Comparison of ENCODE assay signal across 8 cellular contexts in the genomic region with DNA sequence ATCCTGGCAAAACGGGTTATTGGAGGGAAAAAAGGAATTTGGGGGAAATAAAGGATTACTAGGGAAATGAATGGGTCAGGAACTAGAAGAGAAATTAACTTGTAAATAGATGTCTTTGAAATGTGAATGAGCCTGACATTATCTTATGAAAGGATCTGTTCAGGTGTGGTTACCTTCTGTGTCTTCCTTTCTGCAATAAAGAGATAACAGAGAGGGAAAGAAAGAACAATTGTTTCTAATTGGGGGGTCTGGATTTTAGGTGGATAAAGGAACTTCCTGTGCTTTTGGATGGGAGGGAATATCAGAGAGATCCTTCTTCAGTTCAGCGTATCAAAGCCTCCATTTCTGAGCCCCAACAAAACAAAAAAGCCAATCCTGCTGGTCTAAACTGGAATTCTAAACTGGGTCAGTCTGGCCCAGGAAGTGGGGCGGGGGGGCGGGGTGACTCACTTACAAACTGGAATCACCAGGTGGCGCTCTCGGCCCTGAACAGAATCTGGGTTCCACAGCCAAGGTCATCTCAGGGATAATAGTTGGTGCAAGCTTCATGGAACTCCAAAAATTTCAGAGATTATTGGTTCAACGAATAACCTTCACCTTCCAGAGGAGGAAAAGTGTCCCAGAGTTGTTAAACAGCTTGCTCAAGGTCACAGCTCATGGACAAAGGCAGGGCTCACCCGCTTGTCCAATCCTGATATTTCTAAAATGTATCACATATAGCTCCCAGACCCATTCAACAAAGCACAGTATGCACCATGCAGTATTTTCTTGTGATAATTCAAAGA. TPM values are rescaled to one million over a fixed set of nuclear protein-coding genes. Genes with fewer than 3 reads are reported as not detected.
A peak's percentile ranks its signal among the peaks of the same experiment; 100 is the strongest.
DNase-seq lines count a peak whose midpoint lies in the region; ATAC-seq, FAIRE-seq and TF ChIP-seq lines count a peak whose summit lies in the region.

No MANE protein-coding gene starts in this region.

- H3K79me1 ChIP-seq in mesendoderm (ENCODE audit: low read length): no peaks in the 10 kb centered on the region

- dilution Hi-C loops in endothelial cell of umbilical vein (cut with MboI; ENCODE audit: extremely low pct_ligation_motif_present, low sequenced_read_pairs): no loop called here

- no peak overlapping the region for H2BK15ac ChIP-seq in mesendoderm (replicated peaks; ENCODE audit: low read depth)

- H3K79me2 ChIP-seq in endothelial cell of umbilical vein (ENCODE audit: control insufficient read depth, insufficient read depth, low read length): no peaks in the 10 kb centered on the region
- H3K79me2 ChIP-seq in mesendoderm (ENCODE audit: control insufficient read depth, insufficient read depth, low read length): no peaks in the 10 kb centered on the region

- H3K4me3 ChIP-seq in endothelial cell of umbilical vein (replicated peaks in 1 of 3; ENCODE audit: insufficient read depth in 1 of 3, low read depth in 1 of 3, low read length in 3 of 3) (no peak overlapping the region), mesendoderm (ENCODE audit: low read length) (no peak overlapping the region)

- H2BK120ac ChIP-seq in mesendoderm (ENCODE audit: low read depth, low read length): no peak overlapping the region

- peak; percentile 88 for FAIRE-seq in endothelial cell of umbilical vein (lab: Jason Lieb, UNC)

- no peak overlapping the region for H3K4ac ChIP-seq in mesendoderm (ENCODE audit: low read depth, low read length)

- no peak overlapping the region for H3K4me2 ChIP-seq in endothelial cell of umbilical vein (ENCODE audit: insufficient read depth, low read length)
- no peak overlapping the region for H3K4me2 ChIP-seq in mesendoderm (ENCODE audit: low read length)

- H3K36me3 ChIP-seq in endothelial cell of umbilical vein (ENCODE audit: control insufficient read depth in 2 of 2, extremely low read depth in 1 of 2, insufficient read depth in 2 of 2, low read length in 2 of 2) (no peaks in the 10 kb centered on the region), mesendoderm (ENCODE audit: control insufficient read depth, insufficient read depth, low read length) (no peaks in the 10 kb centered on the region)

- peak overlapping the region; percentile 45 for H3K18ac ChIP-seq in mesendoderm (ENCODE audit: low read length)

- TF ChIP-seq CTCF in GM12874 (IDR thresholded peaks at IDR 0.05; ENCODE audit: insufficient read depth, low read depth, low read length) (peak; percentile 64), endothelial cell of umbilical vein (IDR thresholded peaks at IDR 0.05; ENCODE audit: extremely low read depth in 1 of 2, insufficient read depth in 1 of 2, low read depth in 1 of 2, low read length in 2 of 2) (peak; percentile 22 to 67)

- no peak overlapping the region for H3K23ac ChIP-seq in mesendoderm (ENCODE audit: low read length)

- H3K9ac ChIP-seq in endothelial cell of umbilical vein (replicated peaks; ENCODE audit: extremely low read depth, insufficient read depth, low read length): peak overlapping the region; percentile 69
- peak overlapping the region; percentile 8 for H3K9ac ChIP-seq in mesendoderm (ENCODE audit: low read length)

- no peaks in the 10 kb centered on the region for H3K9me3 ChIP-seq in endothelial cell of umbilical vein (replicated peaks; ENCODE audit: control insufficient read depth, insufficient read depth, low read length)

- peak overlapping the region; percentile 35 for H2BK5ac ChIP-seq in mesendoderm (ENCODE audit: low read length)

- no TSS peak for BruUV-seq in endothelial cell of umbilical vein (replicated peaks; lab: Mats Ljungman, UMichigan)

- no peak overlapping the region for H2AK5ac ChIP-seq in mesendoderm (ENCODE audit: low read length)

- no peak for TF ChIP-seq POLR2A in endothelial cell of umbilical vein (IDR thresholded peaks at IDR 0.05; ENCODE audit: low read depth, low read length)

- H3K27ac ChIP-seq in endothelial cell of umbilical vein (ENCODE audit: insufficient read depth, low read depth, low read length): peak overlapping the region; percentile 24
- H3K27ac ChIP-seq in mesendoderm (ENCODE audit: low read depth, low read length): peak overlapping the region; percentile 57

- CTCF ChIA-PET in endothelial cell of umbilical vein (lab: Charles Lee): interaction anchor here (0.6 to 4.1 kb wide), 28 partner anchors 8 to 1292 kb away, joined by 3 to 60 read pairs (median 4); partner anchors contain the start of genes PEBP1, SUDS3, TAOK3 and VSIG10

- H3K27me3 ChIP-seq in endothelial cell of umbilical vein (ENCODE audit: control insufficient read depth in 2 of 2, insufficient read depth in 2 of 2, low read length in 2 of 2) (no peaks in the 10 kb centered on the region), mesendoderm (ENCODE audit: insufficient read depth, low read length, poor library complexity) (no peaks in the 10 kb centered on the region)

- peak; percentile 80 for DNase-seq in NCI-H82 (lab: John Stamatoyannopoulos, UW)
- peak; percentile 84 for DNase-seq in activated CD8-positive, alpha-beta memory T cell treated with anti-CD3 and anti-CD28 coated beads for 24 hours
- peak; percentile 52 for DNase-seq in endothelial cell of umbilical vein (ENCODE audit: low read depth, low spot score)
- peak; percentile 89 for DNase-seq in mesendoderm
- DNase-seq in stimulated activated CD8-positive, alpha-beta memory T cell treated with anti-CD3 and anti-CD28 coated beads, Interleukin-4, amount 100 ng/mL, for 48 hours: peak; percentile 81

- H2AFZ ChIP-seq in endothelial cell of umbilical vein (ENCODE audit: low read depth, low read length): peak overlapping the region; percentile 54

- no peaks in the 10 kb centered on the region for H3K4me1 ChIP-seq in endothelial cell of umbilical vein (ENCODE audit: control insufficient read depth, extremely low read depth, insufficient read depth, low read length)
- H3K4me1 ChIP-seq in mesendoderm (ENCODE audit: control insufficient read depth, low read depth, low read length): peaks cover 2% of the 10 kb centered on the region

- H4K20me1 ChIP-seq in endothelial cell of umbilical vein (replicated peaks; ENCODE audit: control insufficient read depth, extremely low read depth, insufficient read depth, low read length): no peaks in the 10 kb centered on the region

- H4K8ac ChIP-seq in mesendoderm (ENCODE audit: low read depth, low read length): peak overlapping the region; percentile 56

- intact Hi-C loops in endothelial cell of umbilical vein (cut with micrococcal nuclease): loop anchor here (1.0 to 5.0 kb wide), 5 partner anchors 16 to 917 kb away; partner anchors contain the start of genes PEBP1, SUDS3 and VSIG10

- H3K9me1 ChIP-seq in endothelial cell of umbilical vein (replicated peaks; ENCODE audit: control insufficient read depth, extremely low read depth, insufficient read depth, low read length): no peaks in the 10 kb centered on the region

- peak; percentile 90 for ATAC-seq in HG03159 (IDR thresholded peaks at IDR 0.05; ENCODE audit: unreplicated experiment)
- no peak for ATAC-seq in HG02970 (IDR thresholded peaks at IDR 0.05; ENCODE audit: low FRiP score, unreplicated experiment)

- H4K5ac ChIP-seq in mesendoderm (ENCODE audit: low read length): no peak overlapping the region

- peak overlapping the region; percentile 52 for H3K56ac ChIP-seq in mesendoderm (ENCODE audit: low read length)

- no CpG with 5 or more reads among the region's 8 CpGs for WGBS in mesendoderm (ENCODE audit: extremely low coverage, insufficient coverage, low lambda C conversion rate)

- POLR2A ChIA-PET in endothelial cell of umbilical vein (lab: Charles Lee): no interaction called here

TF ChIP-seq in endothelial cell of umbilical vein, 7 proteins besides CTCF, POLR2A, EP300 and RAD21:
- TF ChIP-seq JUN (IDR thresholded peaks at IDR 0.05; ENCODE audit: borderline replicate concordance, insufficient read depth, insufficient read length, low read depth): no peak

RNA-seq across cellular contexts. Expression of gene PEBP1, which starts 15.2 kb away (rescaled TPM):
- total RNA-seq in endothelial cell of umbilical vein: 146 and 185 TPM in 2 replicates
- 236 and 261 TPM in 2 replicates for polyA plus RNA-seq in endothelial cell of umbilical vein
- 147 and 185 TPM in 2 replicates for polyA plus RNA-seq in endothelial cell of umbilical vein (2011; cell fraction: cytosol; rRNA removed)
- polyA plus RNA-seq in endothelial cell of umbilical vein (2011; cell fraction: nucleus; rRNA removed): 69.6 and 80.2 TPM in 2 replicates
- polyA plus RNA-seq in endothelial cell of umbilical vein (2012): 191 and 195 TPM in 2 replicates
- 101 and 102 TPM in 2 replicates for polyA minus RNA-seq in endothelial cell of umbilical vein
- polyA minus RNA-seq in endothelial cell of umbilical vein (2011; cell fraction: cytosol; rRNA and poly(A)+ RNA removed): 108 TPM
- polyA minus RNA-seq in endothelial cell of umbilical vein (2011; cell fraction: nucleus; rRNA and poly(A)+ RNA removed): 14.6 and 16.9 TPM in 2 replicates
- 361 TPM for polyA plus RNA-seq in mesendoderm (2013, experiment 1 of 2)
- 359 TPM for polyA plus RNA-seq in mesendoderm (2013, experiment 2 of 2)

RNA-seq across cellular contexts. Expression of gene VSIG10, which starts 17.0 kb away (rescaled TPM):
- 38.4 and 38.6 TPM in 2 replicates for total RNA-seq in endothelial cell of umbilical vein
- 16.1 and 16.3 TPM in 2 replicates for polyA plus RNA-seq in endothelial cell of umbilical vein
- polyA plus RNA-seq in endothelial cell of umbilical vein (2011; cell fraction: cytosol; rRNA removed): 12.5 and 13.9 TPM in 2 replicates
- polyA plus RNA-seq in endothelial cell of umbilical vein (2011; cell fraction: nucleus; rRNA removed): 33.1 and 33.8 TPM in 2 replicates
- polyA plus RNA-seq in endothelial cell of umbilical vein (2012): 19.3 and 21.7 TPM in 2 replicates
- polyA minus RNA-seq in endothelial cell of umbilical vein: 57.9 and 81.7 TPM in 2 replicates
- 26.2 TPM for polyA minus RNA-seq in endothelial cell of umbilical vein (2011; cell fraction: cytosol; rRNA and poly(A)+ RNA removed)
- 29.0 and 42.3 TPM in 2 replicates for polyA minus RNA-seq in endothelial cell of umbilical vein (2011; cell fraction: nucleus; rRNA and poly(A)+ RNA removed)
- polyA plus RNA-seq in mesendoderm (2013, experiment 1 of 2): 34.4 TPM
- 37.2 TPM for polyA plus RNA-seq in mesendoderm (2013, experiment 2 of 2)

RNA-seq across cellular contexts. Expression of gene WSB2, which starts 59.8 kb away (rescaled TPM):
- total RNA-seq in endothelial cell of umbilical vein: 73.6 and 85.3 TPM in 2 replicates
- 107 and 108 TPM in 2 replicates for polyA plus RNA-seq in endothelial cell of umbilical vein
- 99.3 and 105 TPM in 2 replicates for polyA plus RNA-seq in endothelial cell of umbilical vein (2011; cell fraction: cytosol; rRNA removed)
- polyA plus RNA-seq in endothelial cell of umbilical vein (2011; cell fraction: nucleus; rRNA removed): 48.1 and 56.3 TPM in 2 replicates
- polyA plus RNA-seq in endothelial cell of umbilical vein (2012): 60.1 and 66.7 TPM in 2 replicates
- 230 and 342 TPM in 2 replicates for polyA minus RNA-seq in endothelial cell of umbilical vein
- 61.2 TPM for polyA minus RNA-seq in endothelial cell of umbilical vein (2011; cell fraction: cytosol; rRNA and poly(A)+ RNA removed)
- polyA minus RNA-seq in endothelial cell of umbilical vein (2011; cell fraction: nucleus; rRNA and poly(A)+ RNA removed): 40.9 and 53.3 TPM in 2 replicates
- polyA plus RNA-seq in mesendoderm (2013, experiment 1 of 2): 43.8 TPM
- 44.7 TPM for polyA plus RNA-seq in mesendoderm (2013, experiment 2 of 2)
